Comparison of ENCODE assay signal across 10 cellular contexts in the genomic region with DNA sequence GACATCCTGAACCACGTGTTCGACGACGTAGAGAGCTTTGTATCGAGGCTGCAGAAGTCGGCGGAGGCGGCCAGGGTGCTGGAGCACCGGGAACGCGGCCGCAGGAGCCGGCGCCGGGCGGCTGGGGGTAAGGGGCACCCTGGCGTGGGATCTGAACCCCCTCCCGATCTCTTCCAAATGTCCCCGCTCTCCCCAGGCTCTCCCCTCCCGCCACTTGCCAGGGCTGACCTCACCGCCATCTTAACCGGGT. TPM values are rescaled to one million over a fixed set of nuclear protein-coding genes. Genes with fewer than 3 reads are reported as not detected.
DNase-seq lines count a peak whose midpoint lies in the region; ATAC-seq and TF ChIP-seq lines count a peak whose summit lies in the region.
"Had no signal": no experiment of that assay in that cellular context is flagged by ENCODE, and none has a peak within 500 bp of the region (broad histone marks: within the 10 kb centered on the region; RNA-seq: fewer than 3 reads in every experiment).

No MANE protein-coding gene starts in this region.

- no peak for TF ChIP-seq POLR2A in stomach (IDR thresholded peaks at IDR 0.05)

- no peak overlapping the region for H2BK12ac ChIP-seq in trophoblast cell (ENCODE audit: low read length)

- H2AFZ ChIP-seq in trophoblast cell (ENCODE audit: insufficient read depth, low read length, poor library complexity): no peak overlapping the region

- no peak overlapping the region for H3K4ac ChIP-seq in trophoblast cell (ENCODE audit: low read depth, low read length)

- ATAC-seq in activated CD8-positive, alpha-beta T cell treated with anti-CD3 and anti-CD28 coated beads, Interleukin-2, amount 10 ng/mL, durations not matched to agents 7 days and 5 days: no peak
- no peak for ATAC-seq in HG03432 (IDR thresholded peaks at IDR 0.05; ENCODE audit: unreplicated experiment)

- POLR2A ChIA-PET in activated CD8-positive, alpha-beta T cell treated with anti-CD3 and anti-CD28 coated beads, Interleukin-2, amount 10 ng/mL, durations not matched to agents 7 days and 5 days (lab: Charles Lee): interaction anchor here (1.0 kb wide), 1 partner anchor 19 kb away, joined by 3 read pairs; a partner anchor contains a TSS

- intact Hi-C loops in stomach (cut with DNase I; ENCODE audit: low total_unique reads): no loop called here

- H3K36me3 ChIP-seq in stomach (peaks cover 0 to 29% (median 10%) of the 10 kb centered on the region in 4 donors), trophoblast cell (ENCODE audit: control insufficient read depth in 1 of 2, insufficient read depth in 2 of 2, low read length in 2 of 2) (peaks cover 22 to 41% of the 10 kb centered on the region in 2 experiments)
- H3K36me3 ChIP-seq: thyroid gland had no signal

- CTCF ChIA-PET in activated CD8-positive, alpha-beta T cell treated with anti-CD3 and anti-CD28 coated beads, Interleukin-2, amount 10 ng/mL, durations not matched to agents 7 days and 5 days (lab: Charles Lee): interaction anchor here (1.3 kb wide), 1 partner anchor 16 kb away, joined by 5 read pairs; no protein-coding TSS in a partner anchor

- H3K4me1 ChIP-seq in stomach (peaks cover 25 to 47% (median 43%) of the 10 kb centered on the region in 4 donors), trophoblast cell (ENCODE audit: control insufficient read depth in 1 of 2, insufficient read depth in 2 of 2, low read length in 2 of 2) (peaks cover 8 to 16% of the 10 kb centered on the region in 2 experiments)

- H4K91ac ChIP-seq in trophoblast cell (ENCODE audit: low read depth, low read length): no peak overlapping the region

- H3K9me3 ChIP-seq in iPS-18c (ENCODE audit: control insufficient read depth, insufficient read depth, low read length) (peaks cover 2% of the 10 kb centered on the region), stomach (no peaks in the 10 kb centered on the region), trophoblast cell (ENCODE audit: insufficient read depth, low read depth, low read length) (peaks cover 8% of the 10 kb centered on the region)
- H3K9me3 ChIP-seq: body of pancreas, thyroid gland had no signal

- H3K9ac ChIP-seq in trophoblast cell (ENCODE audit: low read length): no peak overlapping the region

- H3K27me3 ChIP-seq in stomach (peaks cover 26 to 93% (median 54%) of the 10 kb centered on the region in 3 donors), trophoblast cell (ENCODE audit: insufficient read depth, low read length) (no peaks in the 10 kb centered on the region)
- H3K27me3 ChIP-seq: thyroid gland had no signal

- H3K79me2 ChIP-seq in trophoblast cell (ENCODE audit: control insufficient read depth, insufficient read depth, low read length, poor library complexity): no peaks in the 10 kb centered on the region

- H3K4me3 Mint-ChIP-seq in activated T-cell treated with anti-CD3 and anti-CD28 coated beads, Interleukin-2, amount 50 U/mL, for 24 hours: peak overlapping the region; percentile 64
- H3K4me3 Mint-ChIP-seq in activated CD8-positive, alpha-beta T cell treated with anti-CD3 and anti-CD28 coated beads, Interleukin-2, amount 10 ng/mL, durations not matched to agents 7 days and 5 days: peak overlapping the region; percentile 76

- DNase-seq in activated T-cell treated with anti-CD3 and anti-CD28 coated beads, Interleukin-2, amount 50 U/mL, for 24 hours: no peak
- DNase-seq in activated T-cell treated with anti-CD3 and anti-CD28 coated beads for 4 hours: no peak
- DNase-seq in activated CD8-positive, alpha-beta T cell treated with anti-CD3 and anti-CD28 coated beads, Interleukin-2, amount 10 ng/mL, durations not matched to agents 7 days and 5 days: no peak
- DNase-seq in stomach: no peak
- no peak for DNase-seq in trophoblast cell
- DNase-seq in activated effector memory CD4-positive, alpha-beta T cell treated with Interleukin-2 at 50 U/mL for 16 hours: no peak

- no peak for TF ChIP-seq CTCF in stomach (IDR thresholded peaks at IDR 0.05)

- no peak overlapping the region for H2BK120ac ChIP-seq in trophoblast cell (ENCODE audit: insufficient read depth, low read length, poor library complexity)

- H3K9me3 Mint-ChIP-seq in activated T-cell treated with anti-CD3 and anti-CD28 coated beads, Interleukin-2, amount 50 U/mL, for 24 hours: peaks cover 8% of the 10 kb centered on the region
- H3K9me3 Mint-ChIP-seq in activated CD8-positive, alpha-beta T cell treated with anti-CD3 and anti-CD28 coated beads, Interleukin-2, amount 10 ng/mL, durations not matched to agents 7 days and 5 days (ENCODE audit: insufficient read depth): no peaks in the 10 kb centered on the region

- H3K27ac Mint-ChIP-seq in activated T-cell treated with anti-CD3 and anti-CD28 coated beads, Interleukin-2, amount 50 U/mL, for 24 hours: no peak overlapping the region
- H3K27ac Mint-ChIP-seq in activated CD8-positive, alpha-beta T cell treated with anti-CD3 and anti-CD28 coated beads, Interleukin-2, amount 10 ng/mL, durations not matched to agents 7 days and 5 days: peak overlapping the region; percentile 93

- H3K4me2 ChIP-seq in trophoblast cell (ENCODE audit: low read length): no peak overlapping the region

- H3K4me1 Mint-ChIP-seq in activated T-cell treated with anti-CD3 and anti-CD28 coated beads, Interleukin-2, amount 50 U/mL, for 24 hours (ENCODE audit: low read depth): peaks cover 26% of the 10 kb centered on the region
- H3K4me1 Mint-ChIP-seq in activated CD8-positive, alpha-beta T cell treated with anti-CD3 and anti-CD28 coated beads, Interleukin-2, amount 10 ng/mL, durations not matched to agents 7 days and 5 days (ENCODE audit: low read depth): peaks cover 30% of the 10 kb centered on the region

- no peaks in the 10 kb centered on the region for H3K36me3 Mint-ChIP-seq in activated T-cell treated with anti-CD3 and anti-CD28 coated beads, Interleukin-2, amount 50 U/mL, for 24 hours (ENCODE audit: low read depth)
- H3K36me3 Mint-ChIP-seq in activated CD8-positive, alpha-beta T cell treated with anti-CD3 and anti-CD28 coated beads, Interleukin-2, amount 10 ng/mL, durations not matched to agents 7 days and 5 days (ENCODE audit: low read depth): peaks cover 13% of the 10 kb centered on the region

- peaks cover 75% of the 10 kb centered on the region for H3K27me3 Mint-ChIP-seq in activated T-cell treated with anti-CD3 and anti-CD28 coated beads, Interleukin-2, amount 50 U/mL, for 24 hours
- H3K27me3 Mint-ChIP-seq in activated CD8-positive, alpha-beta T cell treated with anti-CD3 and anti-CD28 coated beads, Interleukin-2, amount 10 ng/mL, durations not matched to agents 7 days and 5 days (ENCODE audit: low read depth): peaks cover 39% of the 10 kb centered on the region

- H2AK5ac ChIP-seq in trophoblast cell (ENCODE audit: low read length): no peak overlapping the region

- H4K12ac ChIP-seq in trophoblast cell (ENCODE audit: low read depth, low read length): no peak overlapping the region

- WGBS in stomach, 5 donors: 42 to 66% (median 55%) methylated on average over 3 to 22 of the region's 22 CpGs
- no CpG with 5 or more reads among the region's 22 CpGs for WGBS in trophoblast cell (ENCODE audit: extremely low coverage, insufficient coverage, insufficient read length)

- H3K18ac ChIP-seq in trophoblast cell (ENCODE audit: low read length): no peak overlapping the region

- H3K79me1 ChIP-seq in trophoblast cell (ENCODE audit: low read length): peaks cover 7% of the 10 kb centered on the region

- no peak overlapping the region for H3K14ac ChIP-seq in trophoblast cell (ENCODE audit: low read length)

- H3K23ac ChIP-seq in trophoblast cell (ENCODE audit: low read length): no peak overlapping the region

- H3K4me3 ChIP-seq in iPS-18c (ENCODE audit: insufficient read depth, low read depth, low read length) (peak overlapping the region; percentile 52), stomach (peak overlapping the region; percentile 29 to 52 (median 46)), trophoblast cell (ENCODE audit: low read depth, low read length) (no peak overlapping the region)

- H4K8ac ChIP-seq in trophoblast cell (ENCODE audit: low read depth, low read length): no peak overlapping the region

- H2BK5ac ChIP-seq in trophoblast cell (ENCODE audit: low read depth, low read length, poor library complexity): no peak overlapping the region

- TF ChIP-seq EP300 in stomach (IDR thresholded peaks at IDR 0.05): no peak

- H3K27ac ChIP-seq in stomach: no peak overlapping the region
- no peak overlapping the region for H3K27ac ChIP-seq in trophoblast cell (ENCODE audit: low read depth, low read length)
- H3K27ac ChIP-seq: body of pancreas, thyroid gland had no signal

RNA-seq across cellular contexts. Expression of a gene that starts 6.0 kb away (rescaled TPM):
- 1 to 10 TPM; 4.9 to 8.6 TPM for total RNA-seq in activated CD8-positive, alpha-beta T cell treated with anti-CD3 and anti-CD28 coated beads, Interleukin-2, amount 10 ng/mL, durations not matched to agents 7 days and 5 days
- 100 to 1,000 TPM in 3 of 5 donors, 10 to 100 TPM in 2; 32.3 to 303 (median 114) TPM for total RNA-seq in stomach
- 100 to 1,000 TPM in 1 of 3 donors, 10 to 100 TPM in 2; 82.3 to 320 (median 87.5) TPM for polyA plus RNA-seq in stomach
- 188 and 197 TPM in 2 replicates for polyA plus RNA-seq in trophoblast cell (2013)

RNA-seq across cellular contexts. Expression of a gene that starts 18.8 kb away (rescaled TPM):
- total RNA-seq in activated CD8-positive, alpha-beta T cell treated with anti-CD3 and anti-CD28 coated beads, Interleukin-2, amount 10 ng/mL, durations not matched to agents 7 days and 5 days: 10 to 100 TPM; 30.9 to 33.1 TPM
- 100 to 1,000 TPM in 1 of 5 donors, 10 to 100 TPM in 4; 20.6 to 124 (median 28.8) TPM for total RNA-seq in stomach
- 10 to 100 TPM; 13.1 to 22.0 (median 20.3) TPM for polyA plus RNA-seq in stomach
- polyA plus RNA-seq in trophoblast cell (2013): 64.1 and 68.9 TPM in 2 replicates

RNA-seq across cellular contexts. Expression of a gene that starts 35.7 kb away (rescaled TPM):
- 100 to 1,000 TPM; 137 to 142 TPM for total RNA-seq in activated CD8-positive, alpha-beta T cell treated with anti-CD3 and anti-CD28 coated beads, Interleukin-2, amount 10 ng/mL, durations not matched to agents 7 days and 5 days
- total RNA-seq in stomach: 100 to 1,000 TPM in 4 of 5 donors, 10 to 100 TPM in 1; 52.7 to 261 (median 167) TPM
- polyA plus RNA-seq in stomach: 100 to 1,000 TPM in 1 of 3 donors, 10 to 100 TPM in 2; 77.0 to 136 (median 82.6) TPM
- 65.1 and 65.9 TPM in 2 replicates for polyA plus RNA-seq in trophoblast cell (2013)

RNA-seq across cellular contexts. Expression of a gene that starts 43.6 kb away (rescaled TPM):
- under 1 TPM; 0.39 to 0.58 TPM for total RNA-seq in activated CD8-positive, alpha-beta T cell treated with anti-CD3 and anti-CD28 coated beads, Interleukin-2, amount 10 ng/mL, durations not matched to agents 7 days and 5 days
- total RNA-seq in stomach: 1 to 10 TPM in 1 of 5 donors, not detected in 4; 3.5 TPM
- under 1 TPM in 1 of 3 donors, not detected in 2; 0.43 TPM for polyA plus RNA-seq in stomach
- 1.3 and 1.4 TPM in 2 replicates for polyA plus RNA-seq in trophoblast cell (2013)
